ENCODE assay signal across 11 cellular contexts in genomic region chr13:113582841-113583631, GRCh38. TPM values are rescaled to one million over a fixed set of nuclear protein-coding genes. Genes with fewer than 3 reads are reported as not detected.
DNase-seq lines count a peak whose midpoint lies in the region; ATAC-seq and TF ChIP-seq lines count a peak whose summit lies in the region.
"Had no signal": no experiment of that assay in that cellular context is flagged by ENCODE, and none has a peak within 500 bp of the region (broad histone marks: within the 10 kb centered on the region; RNA-seq: fewer than 3 reads in every experiment).

No MANE protein-coding gene starts in this region.

- peak overlapping the region; percentile 10 to 59 for H3K4me3 Mint-ChIP-seq in effector memory CD8-positive, alpha-beta T cell
- H3K4me3 Mint-ChIP-seq in neural progenitor cell: peak overlapping the region; percentile 78

- H3K36me3 Mint-ChIP-seq in effector memory CD8-positive, alpha-beta T cell (ENCODE audit: insufficient read depth): peaks cover 19% of the 10 kb centered on the region
- H3K36me3 Mint-ChIP-seq in neural progenitor cell: peaks cover 18% of the 10 kb centered on the region

- H3K4me3 ChIP-seq in DOHH2 (ENCODE audit: low read length): peak overlapping the region; percentile 32; the same call in 1 of the 2 replicates
- peak overlapping the region; percentile 25 for H3K4me3 ChIP-seq in OCI-LY1 (ENCODE audit: low read depth, low read length, poor library complexity, severe bottlenecking)
- no peak overlapping the region for H3K4me3 ChIP-seq in neural progenitor cell
- no peak overlapping the region for H3K4me3 ChIP-seq in brain microvascular endothelial cell (ENCODE audit: low read depth, low read length)
- H3K4me3 ChIP-seq in gastroesophageal sphincter: no peak overlapping the region

- peaks cover 23% of the 10 kb centered on the region for H3K4me1 ChIP-seq in DOHH2 (ENCODE audit: control insufficient read depth, low read length)
- peaks cover 20% of the 10 kb centered on the region for H3K4me1 ChIP-seq in OCI-LY1 (ENCODE audit: insufficient read depth, low read length, severe bottlenecking)
- peaks cover 11% of the 10 kb centered on the region for H3K4me1 ChIP-seq in neural progenitor cell
- H3K4me1 ChIP-seq in gastroesophageal sphincter: peaks cover 0 to 22% (median 5%) of the 10 kb centered on the region in 3 donors

- no peaks in the 10 kb centered on the region for H3K9me3 Mint-ChIP-seq in effector memory CD8-positive, alpha-beta T cell
- no peaks in the 10 kb centered on the region for H3K9me3 Mint-ChIP-seq in neural progenitor cell

- H3K79me2 ChIP-seq in DOHH2 (ENCODE audit: control insufficient read depth, low read length): peaks cover 30% of the 10 kb centered on the region
- peaks cover 28% of the 10 kb centered on the region for H3K79me2 ChIP-seq in OCI-LY1 (ENCODE audit: insufficient read depth, low read length)
- H3K79me2 ChIP-seq in neural progenitor cell (ENCODE audit: low read depth): peaks cover 29% of the 10 kb centered on the region

- peaks cover 0 to 5% of the 10 kb centered on the region in 2 donors for H3K27me3 Mint-ChIP-seq in effector memory CD8-positive, alpha-beta T cell
- H3K27me3 Mint-ChIP-seq in neural progenitor cell (ENCODE audit: insufficient read depth, low read depth): peaks cover 11% of the 10 kb centered on the region

- H3K27ac Mint-ChIP-seq in effector memory CD8-positive, alpha-beta T cell: no peak overlapping the region
- no peak overlapping the region for H3K27ac Mint-ChIP-seq in neural progenitor cell

- no peak for ATAC-seq in effector memory CD8-positive, alpha-beta T cell (replicated peaks)
- no peak for ATAC-seq in gastroesophageal sphincter

- TF ChIP-seq CTCF in DOHH2 (IDR thresholded peaks at IDR 0.05; ENCODE audit: low read depth, low read length, poor library complexity, severe bottlenecking) (no peak), OCI-LY1 (IDR thresholded peaks at IDR 0.05; ENCODE audit: low read length) (no peak), neural progenitor cell (IDR thresholded peaks at IDR 0.05) (no peak), brain microvascular endothelial cell (IDR thresholded peaks at IDR 0.05; ENCODE audit: low read depth, low read length, missing control alignments) (no peak), gastroesophageal sphincter (IDR thresholded peaks at IDR 0.05) (no peak)

- H4K20me1 ChIP-seq in DOHH2 (ENCODE audit: control insufficient read depth, insufficient read depth, low read depth, low read length) (peaks cover 17% of the 10 kb centered on the region), OCI-LY1 (ENCODE audit: insufficient read depth, low read length) (no peaks in the 10 kb centered on the region), neural progenitor cell (ENCODE audit: low read depth) (peaks cover 26% of the 10 kb centered on the region)

- in situ Hi-C loops in brain microvascular endothelial cell (cut with HindIII; ENCODE audit: low pct_ligation_motif_present, low sequenced_read_pairs): no loop called here

- DNase-seq in effector memory CD8-positive, alpha-beta T cell: no peak
- no peak for DNase-seq in neural progenitor cell (ENCODE audit: low spot score)
- DNase-seq in brain microvascular endothelial cell: no peak
- no peak for DNase-seq in mucosa of gallbladder (ENCODE audit: low spot score)
- DNase-seq in stimulated activated CD4-positive, alpha-beta T cell treated with anti-CD3 and anti-CD28 coated beads, Interleukin-2, amount 100 ng/mL, for 48 hours: no peak
- DNase-seq: mesendoderm; NCI-H1105; stimulated activated naive CD4-positive, alpha-beta T cell treated with Interleukin-2 at 50 U/mL for 16 hours had no signal

- no peaks in the 10 kb centered on the region for H3K9me2 ChIP-seq in DOHH2 (replicated peaks; ENCODE audit: control insufficient read depth, low read length)
- no peaks in the 10 kb centered on the region for H3K9me2 ChIP-seq in OCI-LY1 (ENCODE audit: low read depth, low read length)

- H3K9ac ChIP-seq in OCI-LY1 (ENCODE audit: low read length) (no peak overlapping the region), neural progenitor cell (no peak overlapping the region)

- 80 to 85% methylated on average over 3 to 19 of the region's 38 CpGs for whole genome bisulfite sequencing in gastroesophageal sphincter (ENCODE audit: low coverage in 1 of 2), 2 donors

- H3K4me2 ChIP-seq in DOHH2 (ENCODE audit: low read length): peak overlapping the region; percentile 30; the same call in 1 of the 2 replicates
- H3K4me2 ChIP-seq in OCI-LY1 (ENCODE audit: low read length): no peak overlapping the region
- no peak overlapping the region for H3K4me2 ChIP-seq in neural progenitor cell

- no peaks in the 10 kb centered on the region for H3K27me3 ChIP-seq in DOHH2 (ENCODE audit: control insufficient read depth, low read length)
- H3K27me3 ChIP-seq in OCI-LY1 (ENCODE audit: insufficient read depth, low read length): no peaks in the 10 kb centered on the region
- H3K27me3 ChIP-seq in neural progenitor cell: no peaks in the 10 kb centered on the region
- H3K27me3 ChIP-seq in brain microvascular endothelial cell (replicated peaks): no peaks in the 10 kb centered on the region
- H3K27me3 ChIP-seq in gastroesophageal sphincter: no peaks in the 10 kb centered on the region

- no peak overlapping the region for H3K27ac ChIP-seq in DOHH2 (ENCODE audit: low read depth, low read length)
- no peak overlapping the region for H3K27ac ChIP-seq in OCI-LY1 (ENCODE audit: low read depth, low read length, poor library complexity, severe bottlenecking)
- peak overlapping the region; percentile 58 for H3K27ac ChIP-seq in neural progenitor cell
- H3K27ac ChIP-seq in brain microvascular endothelial cell: no peak overlapping the region
- H3K27ac ChIP-seq in gastroesophageal sphincter: no peak overlapping the region

- TF ChIP-seq EP300 in gastroesophageal sphincter (IDR thresholded peaks at IDR 0.05): no peak

- H3K36me3 ChIP-seq in DOHH2 (ENCODE audit: control insufficient read depth, low read length) (peaks cover 28% of the 10 kb centered on the region), OCI-LY1 (ENCODE audit: insufficient read depth, low read length) (peaks cover 28% of the 10 kb centered on the region), neural progenitor cell (no peaks in the 10 kb centered on the region), brain microvascular endothelial cell (replicated peaks) (peaks cover 7% of the 10 kb centered on the region), gastroesophageal sphincter (peaks cover 0 to 10% of the 10 kb centered on the region in 2 donors)

- TF ChIP-seq POLR2A in gastroesophageal sphincter (IDR thresholded peaks at IDR 0.05): no peak

- no peaks in the 10 kb centered on the region for H3K9me3 ChIP-seq in DOHH2 (ENCODE audit: control insufficient read depth, insufficient read depth, low read length)
- H3K9me3 ChIP-seq in OCI-LY1 (ENCODE audit: low read length): no peaks in the 10 kb centered on the region; the same call in 1 of the 2 replicates
- no peaks in the 10 kb centered on the region for H3K9me3 ChIP-seq in neural progenitor cell (ENCODE audit: low read depth)
- peaks cover 0 to 1% (median 0%) of the 10 kb centered on the region in 3 donors for H3K9me3 ChIP-seq in gastroesophageal sphincter

- H3K4me1 Mint-ChIP-seq in effector memory CD8-positive, alpha-beta T cell (ENCODE audit: low read depth in 2 of 2): peaks cover 18 to 23% of the 10 kb centered on the region in 2 donors
- H3K4me1 Mint-ChIP-seq in neural progenitor cell: peaks cover 22% of the 10 kb centered on the region

- H2AFZ ChIP-seq in OCI-LY1 (ENCODE audit: low read length) (no peak overlapping the region), neural progenitor cell (replicated peaks) (no peak overlapping the region)

- peaks cover 10% of the 10 kb centered on the region; the same call in 1 of the 2 replicates for H3F3A ChIP-seq in DOHH2 (ENCODE audit: control insufficient read depth, insufficient read depth)
- no peaks in the 10 kb centered on the region for H3F3A ChIP-seq in OCI-LY1 (ENCODE audit: insufficient read depth, low read length)
- H3F3A ChIP-seq in neural progenitor cell (ENCODE audit: low read depth): peaks cover 28% of the 10 kb centered on the region

RNA-seq across cellular contexts. Expression of gene TFDP1, which starts 1.5 kb away (rescaled TPM):
- total RNA-seq in neural progenitor cell (ENCODE audit: low replicate concordance): 57.5 and 88.6 TPM in 2 replicates
- total RNA-seq in gastroesophageal sphincter: 10 to 100 TPM; 21.9 to 49.0 (median 29.2) TPM
- total RNA-seq in mucosa of gallbladder: 53.4 TPM

Comparison
In these comparisons a context has a peak if more than half of its experiments do, and no peak if none do; other contexts are left out.
1. H3K4me3 ChIP-seq: peak in DOHH2 (single experiment) and OCI-LY1 (single experiment); none in neural progenitor cell (single experiment), brain microvascular endothelial cell (single experiment) and gastroesophageal sphincter (0 of 2).